8 cellular contexts compared by ENCODE assay signal in the genomic region with DNA sequence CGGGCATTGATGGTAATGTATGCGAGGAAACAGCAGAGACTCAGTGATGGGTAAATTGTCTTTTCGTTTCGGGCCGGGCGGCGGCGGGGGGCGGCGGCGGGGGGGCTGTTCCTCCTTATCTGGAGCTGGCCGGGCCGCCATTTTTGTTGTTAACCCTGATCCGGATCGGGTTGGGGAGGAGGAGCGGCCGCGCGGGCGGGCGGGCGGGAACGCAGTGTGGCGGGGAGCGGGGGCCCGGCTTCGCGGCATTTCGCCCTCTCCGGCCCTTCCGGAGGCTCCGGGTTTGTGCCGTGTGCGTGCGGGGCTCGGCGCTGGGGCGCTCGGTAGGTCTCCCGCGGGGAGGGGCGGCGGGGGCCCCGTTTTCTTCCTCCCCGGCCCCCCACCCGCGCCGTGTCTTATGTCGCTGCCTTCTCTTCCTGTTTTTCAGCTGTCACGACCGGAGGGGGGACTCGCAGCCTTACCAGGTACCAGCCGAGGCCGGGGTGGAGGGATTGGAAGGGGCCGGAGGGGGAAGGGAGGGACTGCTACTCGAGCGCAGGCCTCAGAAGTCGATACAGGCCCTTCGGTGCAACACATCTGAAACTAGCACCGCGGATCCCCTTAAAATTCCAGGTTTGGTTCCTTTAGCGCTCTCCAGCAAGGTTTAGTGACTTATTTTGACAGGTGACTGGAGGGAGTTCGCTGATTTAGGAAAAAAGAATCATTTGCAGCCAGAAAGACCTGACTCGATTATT. TPM values are rescaled to one million over a fixed set of nuclear protein-coding genes. Genes with fewer than 3 reads are reported as not detected.
A peak's percentile ranks its signal among the peaks of the same experiment; 100 is the strongest.
DNase-seq lines count a peak whose midpoint lies in the region; ATAC-seq and TF ChIP-seq lines count a peak whose summit lies in the region.

No MANE protein-coding gene starts in this region.

- DNase-seq in GM06990 (ENCODE audit: extremely low read depth, insufficient read length) (peak; percentile 60), NT2/D1 (ENCODE audit: low read depth, low spot score) (peak; percentile 18), esophagus squamous epithelium (lab: John Stamatoyannopoulos, UW) (peak; percentile 7), naive B cell (peak; percentile 63), GM19240 (ENCODE audit: insufficient read length, low spot score) (no peak)
- peak; percentile 62 to 77 for DNase-seq in activated T-cell treated with anti-CD3 and anti-CD28 coated beads, Interleukin-2, amount 50 U/mL, for 72 hours
- peak; percentile 39 to 65 for DNase-seq in stimulated activated CD8-positive, alpha-beta memory T cell treated with anti-CD3 and anti-CD28 coated beads, Interleukin-7, amount 100 ng/mL, for 4 hours (ENCODE audit: low read depth in 2 of 2)

- intact Hi-C loops in esophagus squamous epithelium (cut with DNase I) = no loop called here

- ATAC-seq in HG02759 (IDR thresholded peaks at IDR 0.05; ENCODE audit: unreplicated experiment) (peak; percentile 22), naive B cell (ENCODE audit: low read depth in 2 of 2) (peak; percentile 15)
- ATAC-seq in activated T-cell treated with anti-CD3 and anti-CD28 coated beads, Interleukin-2, amount 50 U/mL, for 72 hours (replicated peaks in 1 of 2) = peak; percentile 24 to 27

- no peaks in the 10 kb centered on the region for H3K9me3 Mint-ChIP-seq in activated T-cell treated with anti-CD3 and anti-CD28 coated beads, Interleukin-2, amount 50 U/mL, for 72 hours
- no peaks in the 10 kb centered on the region for H3K9me3 Mint-ChIP-seq in naive B cell

- peak overlapping the region; percentile 76 for H3K4me3 ChIP-seq in GM06990 (replicated peaks; ENCODE audit: low read depth, low read length)
- peak overlapping the region; percentile 88 for H3K4me3 ChIP-seq in NT2/D1 (ENCODE audit: insufficient read length, low read depth)
- H3K4me3 ChIP-seq in esophagus squamous epithelium = peak overlapping the region; percentile 61 to 99 (median 96)

- H3K36me3 ChIP-seq in GM06990 (ENCODE audit: control insufficient read depth, insufficient read depth, low read length) (peaks cover 5% of the 10 kb centered on the region), NT2/D1 (ENCODE audit: insufficient read depth, insufficient read length, low read length) (peaks cover 52% of the 10 kb centered on the region), esophagus squamous epithelium (peaks cover 4 to 34% (median 12%) of the 10 kb centered on the region in 3 donors)

- H3K36me3 Mint-ChIP-seq in activated T-cell treated with anti-CD3 and anti-CD28 coated beads, Interleukin-2, amount 50 U/mL, for 72 hours (ENCODE audit: insufficient read depth in 2 of 2) = peaks cover 25 to 50% of the 10 kb centered on the region in 2 donors
- peaks cover 7 to 14% of the 10 kb centered on the region in 2 donors for H3K36me3 Mint-ChIP-seq in naive B cell

- peak overlapping the region; percentile 92 for H3K9ac ChIP-seq in NT2/D1 (ENCODE audit: insufficient read length, low read depth)

- no peak for TF ChIP-seq POLR2A in esophagus squamous epithelium (IDR thresholded peaks at IDR 0.05)

- H3K27ac Mint-ChIP-seq in activated T-cell treated with anti-CD3 and anti-CD28 coated beads, Interleukin-2, amount 50 U/mL, for 72 hours = peak overlapping the region; percentile 99
- H3K27ac Mint-ChIP-seq in naive B cell = peak overlapping the region; percentile 96 to 100 (median 99)

- TF ChIP-seq CTCF in GM06990 (IDR thresholded peaks at IDR 0.05; ENCODE audit: insufficient read depth, low read length, poor library complexity, severe bottlenecking) (no peak), esophagus squamous epithelium (IDR thresholded peaks at IDR 0.05) (no peak)

- no peaks in the 10 kb centered on the region for H3K9me3 ChIP-seq in NT2/D1 (ENCODE audit: insufficient read depth, low read length)
- no peaks in the 10 kb centered on the region for H3K9me3 ChIP-seq in esophagus squamous epithelium

- H3K4me3 Mint-ChIP-seq in activated T-cell treated with anti-CD3 and anti-CD28 coated beads, Interleukin-2, amount 50 U/mL, for 72 hours = peak overlapping the region; percentile 94 to 100
- H3K4me3 Mint-ChIP-seq in naive B cell = peak overlapping the region; percentile 92 to 100 (median 99)

- H3K4me1 Mint-ChIP-seq in activated T-cell treated with anti-CD3 and anti-CD28 coated beads, Interleukin-2, amount 50 U/mL, for 72 hours (ENCODE audit: low read depth) = peaks cover 65% of the 10 kb centered on the region
- peaks cover 42 to 69% (median 62%) of the 10 kb centered on the region in 3 donors for H3K4me1 Mint-ChIP-seq in naive B cell

- H3K27me3 ChIP-seq in GM06990 (replicated peaks; ENCODE audit: control insufficient read depth, insufficient read depth, low read length) (no peaks in the 10 kb centered on the region), NT2/D1 (ENCODE audit: insufficient read depth, insufficient read length) (no peaks in the 10 kb centered on the region), esophagus squamous epithelium (no peaks in the 10 kb centered on the region)

- peak overlapping the region; percentile 97 to 99 (median 98) for H3K27ac ChIP-seq in esophagus squamous epithelium

- H3K27me3 Mint-ChIP-seq in activated T-cell treated with anti-CD3 and anti-CD28 coated beads, Interleukin-2, amount 50 U/mL, for 72 hours (ENCODE audit: low read depth) = no peaks in the 10 kb centered on the region
- H3K27me3 Mint-ChIP-seq in naive B cell = no peaks in the 10 kb centered on the region

- 3 to 5% methylated on average over 5 of the region's 64 CpGs for WGBS in esophagus squamous epithelium, 2 donors

- H3K4me1 ChIP-seq in NT2/D1 (ENCODE audit: insufficient read depth, insufficient read length) = no peaks in the 10 kb centered on the region
- H3K4me1 ChIP-seq in esophagus squamous epithelium = peaks cover 8 to 60% (median 36%) of the 10 kb centered on the region in 3 donors

RNA-seq across cellular contexts. Expression of gene WAC, which starts 0.8 kb away (rescaled TPM):
- 100 to 1,000 TPM; 173 to 194 TPM for total RNA-seq in activated T-cell treated with anti-CD3 and anti-CD28 coated beads, Interleukin-2, amount 50 U/mL, for 72 hours
- 10 to 100 TPM; 55.1 to 98.0 (median 75.8) TPM for total RNA-seq in esophagus squamous epithelium
- 100 to 1,000 TPM in 5 of 6 donors, 10 to 100 TPM in 1; 67.8 to 162 (median 139) TPM for polyA plus RNA-seq in naive B cell (ENCODE audit: low read depth in 6 of 6)
